In the genomic region with DNA sequence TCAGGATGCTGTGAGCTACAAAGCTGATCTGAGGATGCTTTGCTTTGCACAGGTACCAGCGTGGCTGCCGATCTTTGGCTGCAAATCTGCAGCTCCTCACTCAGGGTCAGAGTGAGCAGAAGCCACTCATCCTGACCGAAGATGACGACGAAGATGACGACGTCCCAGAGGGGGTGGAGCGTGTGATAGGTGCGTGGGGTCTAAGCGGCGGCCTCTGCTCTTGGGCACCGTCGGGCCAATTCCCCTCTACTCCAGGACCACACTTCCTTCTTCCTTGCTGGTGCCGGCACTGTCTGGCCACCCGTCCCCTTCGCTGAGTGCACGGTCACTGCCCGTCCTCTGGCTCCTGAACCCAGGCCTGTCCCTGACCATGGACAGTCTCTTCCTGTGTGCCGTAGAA, we compare ENCODE assay signal across 1 cellular context.
TF ChIP-seq lines count a peak whose summit lies in the region.

No MANE protein-coding gene starts in this region.

TF ChIP-seq in H1, 55 proteins besides CTCF, POLR2A, EP300 and RAD21:
- TF ChIP-seq ZNF274 (IDR thresholded peaks at IDR 0.05; ENCODE audit: borderline replicate concordance, extremely low read depth, low read length): no peak
- TF ChIP-seq NRF1 (IDR thresholded peaks at IDR 0.05; ENCODE audit: low read depth, low read length): no peak
- TF ChIP-seq SUZ12 (IDR thresholded peaks at IDR 0.05; ENCODE audit: low read length): no peak
- TF ChIP-seq KDM5A (IDR thresholded peaks at IDR 0.05; ENCODE audit: low read length): no peak
- no peak for TF ChIP-seq GTF2F1 (IDR thresholded peaks at IDR 0.05; ENCODE audit: borderline replicate concordance, low read depth, low read length)
- no peak for TF ChIP-seq RXRA (IDR thresholded peaks at IDR 0.05; ENCODE audit: insufficient read depth, low read depth, low read length)
- no peak for TF ChIP-seq CTBP2 (IDR thresholded peaks at IDR 0.05; ENCODE audit: borderline replicate concordance, insufficient read depth, insufficient read length, low read length)
- TF ChIP-seq RNF2 (IDR thresholded peaks at IDR 0.05; ENCODE audit: borderline replicate concordance, low read depth, low read length, missing control alignments, poor library complexity, severe bottlenecking): no peak
- TF ChIP-seq, protein P1, sequence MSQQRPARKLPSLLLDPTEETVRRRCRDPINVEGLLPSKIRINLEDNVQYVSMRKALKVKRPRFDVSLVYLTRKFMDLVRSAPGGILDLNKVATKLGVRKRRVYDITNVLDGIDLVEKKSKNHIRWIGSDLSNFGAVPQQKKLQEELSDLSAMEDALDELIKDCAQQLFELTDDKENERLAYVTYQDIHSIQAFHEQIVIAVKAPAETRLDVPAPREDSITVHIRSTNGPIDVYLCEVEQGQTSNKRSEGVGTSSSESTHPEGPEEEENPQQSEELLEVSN (IDR thresholded peaks at IDR 0.05): no peak
- TF ChIP-seq POLR2AphosphoS5 (IDR thresholded peaks at IDR 0.05; ENCODE audit: low read depth, low read length): no peak
- TF ChIP-seq SAP30 (IDR thresholded peaks at IDR 0.05; ENCODE audit: insufficient read depth, insufficient replicate concordance, low read length): no peak
- TF ChIP-seq SRF (IDR thresholded peaks at IDR 0.05; ENCODE audit: low read depth, low read length): no peak
